Comparison of ENCODE assay signal across 1 cellular context in genomic region chr17:40219073-40219860, GRCh38.
TF ChIP-seq lines count a peak whose summit lies in the region.

TSS of gene WIPF2 (plus strand) at chr17:40219304. CDS start at chr17:40256460, 37,156 bp downstream.

TF ChIP-seq in HepG2, 621 proteins besides CTCF, POLR2A, EP300 and RAD21 (continued from another document and continues in another):
- TF ChIP-seq, protein P1, sequence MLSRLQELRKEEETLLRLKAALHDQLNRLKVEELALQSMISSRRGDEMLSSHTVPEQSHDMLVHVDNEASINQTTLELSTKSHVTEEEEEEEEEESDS (CRISPR knock-in tag; IDR thresholded peaks at IDR 0.05; ENCODE audit: borderline replicate concordance): peak; percentile 35; the same call in 1 of the 2 replicates
- no peak for TF ChIP-seq ZNF737 (CRISPR knock-in tag; IDR thresholded peaks at IDR 0.05; ENCODE audit: borderline replicate concordance)
- no peak for TF ChIP-seq HNRNPL (IDR thresholded peaks at IDR 0.05; ENCODE audit: low read depth, low read length)
- TF ChIP-seq, protein P2, sequence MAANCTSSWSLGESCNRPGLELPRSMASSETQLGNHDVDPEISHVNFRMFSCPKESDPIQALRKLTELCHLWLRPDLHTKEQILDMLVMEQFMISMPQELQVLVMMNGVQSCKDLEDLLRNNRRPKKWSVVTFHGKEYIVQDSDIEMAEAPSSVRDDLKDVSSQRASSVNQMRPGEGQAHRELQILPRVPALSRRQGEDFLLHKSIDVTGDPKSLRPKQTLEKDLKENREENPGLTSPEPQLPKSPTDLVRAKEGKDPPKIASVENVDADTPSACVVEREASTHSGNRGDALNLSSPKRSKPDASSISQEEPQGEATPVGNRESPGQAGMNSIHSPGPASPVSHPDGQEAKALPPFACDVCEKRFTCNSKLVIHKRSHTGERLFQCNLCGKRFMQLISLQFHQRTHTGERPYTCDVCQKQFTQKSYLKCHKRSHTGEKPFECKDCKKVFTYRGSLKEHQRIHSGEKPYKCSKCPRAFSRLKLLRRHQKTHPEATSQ (CRISPR knock-in tag; IDR thresholded peaks at IDR 0.05; ENCODE audit: borderline replicate concordance): 0 out of 2 replicates have a peak, but pooled peaks have one; percentile 10
- TF ChIP-seq, protein P3, sequence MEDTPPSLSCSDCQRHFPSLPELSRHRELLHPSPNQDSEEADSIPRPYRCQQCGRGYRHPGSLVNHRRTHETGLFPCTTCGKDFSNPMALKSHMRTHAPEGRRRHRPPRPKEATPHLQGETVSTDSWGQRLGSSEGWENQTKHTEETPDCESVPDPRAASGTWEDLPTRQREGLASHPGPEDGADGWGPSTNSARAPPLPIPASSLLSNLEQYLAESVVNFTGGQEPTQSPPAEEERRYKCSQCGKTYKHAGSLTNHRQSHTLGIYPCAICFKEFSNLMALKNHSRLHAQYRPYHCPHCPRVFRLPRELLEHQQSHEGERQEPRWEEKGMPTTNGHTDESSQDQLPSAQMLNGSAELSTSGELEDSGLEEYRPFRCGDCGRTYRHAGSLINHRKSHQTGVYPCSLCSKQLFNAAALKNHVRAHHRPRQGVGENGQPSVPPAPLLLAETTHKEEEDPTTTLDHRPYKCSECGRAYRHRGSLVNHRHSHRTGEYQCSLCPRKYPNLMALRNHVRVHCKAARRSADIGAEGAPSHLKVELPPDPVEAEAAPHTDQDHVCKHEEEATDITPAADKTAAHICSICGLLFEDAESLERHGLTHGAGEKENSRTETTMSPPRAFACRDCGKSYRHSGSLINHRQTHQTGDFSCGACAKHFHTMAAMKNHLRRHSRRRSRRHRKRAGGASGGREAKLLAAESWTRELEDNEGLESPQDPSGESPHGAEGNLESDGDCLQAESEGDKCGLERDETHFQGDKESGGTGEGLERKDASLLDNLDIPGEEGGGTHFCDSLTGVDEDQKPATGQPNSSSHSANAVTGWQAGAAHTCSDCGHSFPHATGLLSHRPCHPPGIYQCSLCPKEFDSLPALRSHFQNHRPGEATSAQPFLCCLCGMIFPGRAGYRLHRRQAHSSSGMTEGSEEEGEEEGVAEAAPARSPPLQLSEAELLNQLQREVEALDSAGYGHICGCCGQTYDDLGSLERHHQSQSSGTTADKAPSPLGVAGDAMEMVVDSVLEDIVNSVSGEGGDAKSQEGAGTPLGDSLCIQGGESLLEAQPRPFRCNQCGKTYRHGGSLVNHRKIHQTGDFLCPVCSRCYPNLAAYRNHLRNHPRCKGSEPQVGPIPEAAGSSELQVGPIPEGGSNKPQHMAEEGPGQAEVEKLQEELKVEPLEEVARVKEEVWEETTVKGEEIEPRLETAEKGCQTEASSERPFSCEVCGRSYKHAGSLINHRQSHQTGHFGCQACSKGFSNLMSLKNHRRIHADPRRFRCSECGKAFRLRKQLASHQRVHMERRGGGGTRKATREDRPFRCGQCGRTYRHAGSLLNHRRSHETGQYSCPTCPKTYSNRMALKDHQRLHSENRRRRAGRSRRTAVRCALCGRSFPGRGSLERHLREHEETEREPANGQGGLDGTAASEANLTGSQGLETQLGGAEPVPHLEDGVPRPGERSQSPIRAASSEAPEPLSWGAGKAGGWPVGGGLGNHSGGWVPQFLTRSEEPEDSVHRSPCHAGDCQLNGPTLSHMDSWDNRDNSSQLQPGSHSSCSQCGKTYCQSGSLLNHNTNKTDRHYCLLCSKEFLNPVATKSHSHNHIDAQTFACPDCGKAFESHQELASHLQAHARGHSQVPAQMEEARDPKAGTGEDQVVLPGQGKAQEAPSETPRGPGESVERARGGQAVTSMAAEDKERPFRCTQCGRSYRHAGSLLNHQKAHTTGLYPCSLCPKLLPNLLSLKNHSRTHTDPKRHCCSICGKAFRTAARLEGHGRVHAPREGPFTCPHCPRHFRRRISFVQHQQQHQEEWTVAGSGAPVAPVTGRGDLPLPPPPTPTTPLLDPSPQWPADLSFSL (CRISPR knock-in tag; IDR thresholded peaks at IDR 0.05): no peak
- TF ChIP-seq ZNF83 (CRISPR knock-in tag; IDR thresholded peaks at IDR 0.05; ENCODE audit: borderline replicate concordance): 0 out of 2 replicates have a peak, but pooled peaks have one; percentile 42
- no peak for TF ChIP-seq PRMT3 (CRISPR knock-in tag; IDR thresholded peaks at IDR 0.05; ENCODE audit: borderline replicate concordance, low read depth)
- 0 out of 2 replicates have a peak, but pooled peaks have one; percentile 40 for TF ChIP-seq ZNF564 (CRISPR knock-in tag; IDR thresholded peaks at IDR 0.05)
- no peak; the same call in 1 of the 2 replicates for TF ChIP-seq RXRA (CRISPR knock-in tag; IDR thresholded peaks at IDR 0.05)
- no peak for TF ChIP-seq HNRNPH1 (optimal IDR thresholded peaks at IDR 0.05; ENCODE audit: low read depth, low read length)
- peak; percentile 48; the same call in 1 of the 2 replicates for TF ChIP-seq ARHGAP35 (CRISPR knock-in tag; IDR thresholded peaks at IDR 0.05; ENCODE audit: borderline replicate concordance)
- no peak for TF ChIP-seq PRDM10 (CRISPR knock-in tag; IDR thresholded peaks at IDR 0.05; ENCODE audit: low read depth)
- TF ChIP-seq SOX6 (IDR thresholded peaks at IDR 0.05): no peak
- TF ChIP-seq SOX6 (CRISPR knock-in tag; IDR thresholded peaks at IDR 0.05): no peak; the same call in none of the 2 replicates
- no peak for TF ChIP-seq FOXM1 (CRISPR knock-in tag; IDR thresholded peaks at IDR 0.05)
- no peak for TF ChIP-seq ZNF432 (CRISPR knock-in tag; IDR thresholded peaks at IDR 0.05; ENCODE audit: borderline replicate concordance)
- peak; percentile 48; the same call in 1 of the 2 replicates for TF ChIP-seq ZNF891 (CRISPR knock-in tag; IDR thresholded peaks at IDR 0.05)
- no peak for TF ChIP-seq ZNF619 (CRISPR knock-in tag; IDR thresholded peaks at IDR 0.05)
- TF ChIP-seq ZNF510 (CRISPR knock-in tag; IDR thresholded peaks at IDR 0.05; ENCODE audit: low read depth): peak; percentile 88; the same call in 1 of the 2 replicates
- TF ChIP-seq TEF (CRISPR knock-in tag; IDR thresholded peaks at IDR 0.05): no peak
- TF ChIP-seq MEIS2 (CRISPR knock-in tag; IDR thresholded peaks at IDR 0.05): no peak
- peak; percentile 78 for TF ChIP-seq JUN (CRISPR knock-in tag; IDR thresholded peaks at IDR 0.05)
- TF ChIP-seq RBFOX2 (IDR thresholded peaks at IDR 0.05; ENCODE audit: low read depth, low read length): peak; percentile 94
- TF ChIP-seq, protein P4, sequence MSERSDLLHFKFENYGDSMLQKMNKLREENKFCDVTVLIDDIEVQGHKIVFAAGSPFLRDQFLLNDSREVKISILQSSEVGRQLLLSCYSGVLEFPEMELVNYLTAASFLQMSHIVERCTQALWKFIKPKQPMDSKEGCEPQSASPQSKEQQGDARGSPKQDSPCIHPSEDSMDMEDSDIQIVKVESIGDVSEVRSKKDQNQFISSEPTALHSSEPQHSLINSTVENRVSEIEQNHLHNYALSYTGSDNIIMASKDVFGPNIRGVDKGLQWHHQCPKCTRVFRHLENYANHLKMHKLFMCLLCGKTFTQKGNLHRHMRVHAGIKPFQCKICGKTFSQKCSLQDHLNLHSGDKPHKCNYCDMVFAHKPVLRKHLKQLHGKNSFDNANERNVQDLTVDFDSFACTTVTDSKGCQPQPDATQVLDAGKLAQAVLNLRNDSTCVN (CRISPR knock-in tag; IDR thresholded peaks at IDR 0.05; ENCODE audit: borderline replicate concordance): peak; percentile 61; the same call in 1 of the 2 replicates
- TF ChIP-seq MATR3 (CRISPR knock-in tag; IDR thresholded peaks at IDR 0.05): no peak
- no peak for TF ChIP-seq TCF12 (IDR thresholded peaks at IDR 0.05)
- 0 out of 2 replicates have a peak, but pooled peaks have one; percentile 54 for TF ChIP-seq TCF12 (CRISPR knock-in tag; IDR thresholded peaks at IDR 0.05)
- peak; percentile 58; the same call in 1 of the 2 replicates for TF ChIP-seq ZFY (CRISPR knock-in tag; IDR thresholded peaks at IDR 0.05)
- TF ChIP-seq LCORL (IDR thresholded peaks at IDR 0.05): no peak
- TF ChIP-seq LCORL (CRISPR knock-in tag; IDR thresholded peaks at IDR 0.05): no peak
- TF ChIP-seq ZNF790 (CRISPR knock-in tag; IDR thresholded peaks at IDR 0.05; ENCODE audit: borderline replicate concordance): peak; percentile 68; the same call in 1 of the 2 replicates
- no peak for TF ChIP-seq CC2D1A (CRISPR knock-in tag; IDR thresholded peaks at IDR 0.05)
- TF ChIP-seq TMF1 (CRISPR knock-in tag; IDR thresholded peaks at IDR 0.05; ENCODE audit: low read depth): no peak
- TF ChIP-seq, protein P5, sequence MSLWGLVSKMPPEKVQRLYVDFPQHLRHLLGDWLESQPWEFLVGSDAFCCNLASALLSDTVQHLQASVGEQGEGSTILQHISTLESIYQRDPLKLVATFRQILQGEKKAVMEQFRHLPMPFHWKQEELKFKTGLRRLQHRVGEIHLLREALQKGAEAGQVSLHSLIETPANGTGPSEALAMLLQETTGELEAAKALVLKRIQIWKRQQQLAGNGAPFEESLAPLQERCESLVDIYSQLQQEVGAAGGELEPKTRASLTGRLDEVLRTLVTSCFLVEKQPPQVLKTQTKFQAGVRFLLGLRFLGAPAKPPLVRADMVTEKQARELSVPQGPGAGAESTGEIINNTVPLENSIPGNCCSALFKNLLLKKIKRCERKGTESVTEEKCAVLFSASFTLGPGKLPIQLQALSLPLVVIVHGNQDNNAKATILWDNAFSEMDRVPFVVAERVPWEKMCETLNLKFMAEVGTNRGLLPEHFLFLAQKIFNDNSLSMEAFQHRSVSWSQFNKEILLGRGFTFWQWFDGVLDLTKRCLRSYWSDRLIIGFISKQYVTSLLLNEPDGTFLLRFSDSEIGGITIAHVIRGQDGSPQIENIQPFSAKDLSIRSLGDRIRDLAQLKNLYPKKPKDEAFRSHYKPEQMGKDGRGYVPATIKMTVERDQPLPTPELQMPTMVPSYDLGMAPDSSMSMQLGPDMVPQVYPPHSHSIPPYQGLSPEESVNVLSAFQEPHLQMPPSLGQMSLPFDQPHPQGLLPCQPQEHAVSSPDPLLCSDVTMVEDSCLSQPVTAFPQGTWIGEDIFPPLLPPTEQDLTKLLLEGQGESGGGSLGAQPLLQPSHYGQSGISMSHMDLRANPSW (CRISPR knock-in tag; IDR thresholded peaks at IDR 0.05; ENCODE audit: borderline replicate concordance): no peak
- TF ChIP-seq ISL2 (CRISPR knock-in tag; IDR thresholded peaks at IDR 0.05): no peak
- peak; percentile 67; the same call in 1 of the 2 replicates for TF ChIP-seq ATF1 (CRISPR knock-in tag; IDR thresholded peaks at IDR 0.05)
- TF ChIP-seq HIC2 (CRISPR knock-in tag; IDR thresholded peaks at IDR 0.05; ENCODE audit: low read depth): no peak
- TF ChIP-seq TOE1 (CRISPR knock-in tag; IDR thresholded peaks at IDR 0.05): no peak
- TF ChIP-seq HOXD1 (CRISPR knock-in tag; IDR thresholded peaks at IDR 0.05): no peak
- no peak for TF ChIP-seq ZNF282 (IDR thresholded peaks at IDR 0.05; ENCODE audit: partially characterized antibody)
- TF ChIP-seq ZNF331 (CRISPR knock-in tag; IDR thresholded peaks at IDR 0.05): peak; percentile 76; the same call in 1 of the 2 replicates
- TF ChIP-seq FOXK2 (IDR thresholded peaks at IDR 0.05): no peak
- TF ChIP-seq ZBTB14 (CRISPR knock-in tag; IDR thresholded peaks at IDR 0.05): 0 out of 2 replicates have a peak, but pooled peaks have one; percentile 6
- no peak for TF ChIP-seq PLRG1 (conservative IDR thresholded peaks at IDR 0.05)
